Comparison of ENCODE assay signal across 8 cellular contexts in genomic region chr7:150379590-150380379, GRCh38. TPM values are rescaled to one million over a fixed set of nuclear protein-coding genes. Genes with fewer than 3 reads are reported as not detected.
A peak's percentile ranks its signal among the peaks of the same experiment; 100 is the strongest.
DNase-seq lines count a peak whose midpoint lies in the region; ATAC-seq and TF ChIP-seq lines count a peak whose summit lies in the region.

No MANE protein-coding gene starts in this region.

- peak; percentile 8 for ATAC-seq in GM21381 (IDR thresholded peaks at IDR 0.05; ENCODE audit: unreplicated experiment)

- H3K36me3 ChIP-seq in OCI-LY7 (ENCODE audit: insufficient read depth, low read length) (no peaks in the 10 kb centered on the region), duodenal mucosa (ENCODE audit: control insufficient read depth in 1 of 2, insufficient read depth in 2 of 2, low read length in 2 of 2) (no peaks in the 10 kb centered on the region), uterus (no peaks in the 10 kb centered on the region)

- TF ChIP-seq POLR2A in uterus (IDR thresholded peaks at IDR 0.05), result no peak

- BruUV-seq in OCI-LY7 (replicated peaks; lab: Mats Ljungman, UMichigan), result TSS peak; percentile 50

- DNase-seq in DMS53 (lab: John Stamatoyannopoulos, UW) (peak; percentile 62), OCI-LY7 (ENCODE audit: low spot score) (no peak), midbrain (lab: John Stamatoyannopoulos, UW) (peak; percentile 54), uterus (no peak), NCI-H187 (lab: John Stamatoyannopoulos, UW) (no peak)
- no peak for DNase-seq in stimulated activated CD4-positive, alpha-beta T cell treated with anti-CD3 and anti-CD28 coated beads, Interleukin-4, amount 100 ng/mL, for 1 hour

- H2AFZ ChIP-seq in OCI-LY7 (ENCODE audit: low read length), result peak overlapping the region; percentile 72

- H4K20me1 ChIP-seq in OCI-LY7 (ENCODE audit: insufficient read depth, low read length), result no peaks in the 10 kb centered on the region

- H3K4me3 ChIP-seq in OCI-LY7 (ENCODE audit: low read depth, low read length, poor library complexity, severe bottlenecking) (peak overlapping the region; percentile 93), duodenal mucosa (ENCODE audit: low read depth in 1 of 2, low read length in 2 of 2) (peak overlapping the region; percentile 84 to 86), uterus (peak overlapping the region; percentile 68 to 91)

- H3K27me3 ChIP-seq in duodenal mucosa (ENCODE audit: control insufficient read depth in 1 of 2, insufficient read depth in 2 of 2, low read length in 2 of 2) (no peaks in the 10 kb centered on the region), uterus (no peaks in the 10 kb centered on the region)

- H3K4me1 ChIP-seq in OCI-LY7 (ENCODE audit: insufficient read depth, low read length, poor library complexity, severe bottlenecking) (peaks cover 70% of the 10 kb centered on the region), duodenal mucosa (ENCODE audit: control insufficient read depth in 1 of 2, insufficient read depth in 2 of 2, low read length in 2 of 2) (peaks cover 67 to 79% of the 10 kb centered on the region in 2 donors), uterus (no peaks in the 10 kb centered on the region)

- no peaks in the 10 kb centered on the region for H3K9me3 ChIP-seq in OCI-LY7 (ENCODE audit: low read length)
- no peaks in the 10 kb centered on the region for H3K9me3 ChIP-seq in duodenal mucosa (ENCODE audit: control insufficient read depth in 1 of 2, low read length in 2 of 2)
- H3K9me3 ChIP-seq in uterus, result no peaks in the 10 kb centered on the region

- H3K27ac ChIP-seq in OCI-LY7 (ENCODE audit: low read depth, low read length, poor library complexity, severe bottlenecking) (peak overlapping the region; percentile 15), duodenal mucosa (ENCODE audit: low read depth, low read length) (peak overlapping the region; percentile 64), uterus (peak overlapping the region; percentile 83 to 88)

- intact Hi-C loops in OCI-LY7 (cut with micrococcal nuclease; ENCODE audit: unreplicated experiment), result loop anchor here (1.0 to 10.0 kb wide), 3 partner anchors 26 to 595 kb away; partner anchors contain the start of gene KCNH2
- intact Hi-C loops in uterus (cut with DNase I; ENCODE audit: low total_unique reads), result no loop called here

- CTCF ChIA-PET in OCI-LY7 (lab: Charles Lee; ENCODE audit: unreplicated experiment), result no interaction called here

- H3K9me2 ChIP-seq in OCI-LY7 (ENCODE audit: insufficient read depth, low read length), result no peaks in the 10 kb centered on the region

- peak overlapping the region; percentile 59 to 76 for H3K9ac ChIP-seq in duodenal mucosa (ENCODE audit: low read depth in 1 of 2, low read length in 2 of 2)

- H3K79me2 ChIP-seq in OCI-LY7 (ENCODE audit: insufficient read depth, low read depth, low read length), result no peaks in the 10 kb centered on the region

- POLR2A ChIA-PET in OCI-LY7 (lab: Charles Lee), result interaction anchor here (1.0 to 1.8 kb wide), 2 partner anchors 25 to 27 kb away, joined by 4 to 10 read pairs; no protein-coding TSS in a partner anchor

- no peak for TF ChIP-seq CTCF in OCI-LY7 (conservative IDR thresholded peaks at IDR 0.05; ENCODE audit: low read length)
- no peak for TF ChIP-seq CTCF in uterus (IDR thresholded peaks at IDR 0.05)

- H3K4me2 ChIP-seq in OCI-LY7 (ENCODE audit: low read length), result peak overlapping the region; percentile 99

RNA-seq across cellular contexts. Expression of gene ZNF775, which starts 0.7 kb away (rescaled TPM):
- 4.7 and 5.5 TPM in 2 replicates for total RNA-seq in OCI-LY7 (2014; rRNA removed; shearing (Covaris generic))
- total RNA-seq in OCI-LY7 (2022), result 6.5 and 7.7 TPM in 2 replicates
- total RNA-seq in uterus, result 1 to 10 TPM in 3 of 4 donors, not detected in 1; 2.0 to 8.4 (median 6.7) TPM

RNA-seq across cellular contexts. Expression of gene REPIN1, which starts 11.2 kb away (rescaled TPM):
- total RNA-seq in OCI-LY7 (2014; rRNA removed; shearing (Covaris generic)), result 36.9 and 46.2 TPM in 2 replicates
- total RNA-seq in OCI-LY7 (2022), result 19.0 and 21.7 TPM in 2 replicates
- 10 to 100 TPM in 3 of 4 donors, 1 to 10 TPM in 1; 9.7 to 80.8 (median 37.9) TPM for total RNA-seq in uterus

RNA-seq across cellular contexts. Expression of gene RARRES2, which starts 38.4 kb away (rescaled TPM):
- total RNA-seq in OCI-LY7 (2014; rRNA removed; shearing (Covaris generic)), result 0.08 TPM in 1 of 2 replicates, not detected in the other
- total RNA-seq in OCI-LY7 (2022) (not detected in 2 replicates), uterus (100 to 1,000 TPM; 128 to 536 (median 236) TPM)

RNA-seq across cellular contexts. Expression of gene ACTR3C, which starts 56.4 kb away (rescaled TPM):
- total RNA-seq in OCI-LY7 (2014; rRNA removed; shearing (Covaris generic)), result 5.4 TPM in 1 of 2 replicates, not detected in the other
- not detected in 2 replicates for total RNA-seq in OCI-LY7 (2022)
- total RNA-seq in uterus, result 10 to 100 TPM in 2 of 4 donors, 1 to 10 TPM in 2; 2.6 to 13.1 (median 10.3) TPM

RNA-seq across cellular contexts. Expression of gene LRRC61, which starts 56.6 kb away (rescaled TPM):
- total RNA-seq in OCI-LY7 (2014; rRNA removed; shearing (Covaris generic)), result not detected in 2 replicates
- not detected in 2 replicates for total RNA-seq in OCI-LY7 (2022)
- 10 to 100 TPM in 3 of 4 donors, 1 to 10 TPM in 1; 5.9 to 41.2 (median 15.3) TPM for total RNA-seq in uterus

Comparison
In these comparisons a context has a peak if more than half of its experiments do, and no peak if none do; other contexts are left out.
1. DNase-seq: peak in DMS53 (single experiment) and midbrain (single experiment); none in OCI-LY7 (single experiment), uterus (0 of 2), NCI-H187 (0 of 2) and stimulated activated CD4-positive, alpha-beta T cell treated with anti-CD3 and anti-CD28 coated beads, Interleukin-4, amount 100 ng/mL, for 1 hour (single experiment).
2. H3K27ac ChIP-seq: peak in every context shown above with its lines; median percentile 86 in uterus; 64 in duodenal mucosa; 15 in OCI-LY7.
3. RNA of gene RARRES2, which starts 38.4 kb away (total RNA-seq): 128 to 536 TPM in uterus; 0.08 TPM in OCI-LY7; every median in the first group is over 100 times any median in the second.
4. Peak in every context shown above with its lines, with median percentiles within 50 percentile points of each other: H3K4me3 ChIP-seq.